ENCODE assay signal across 7 cellular contexts in the genomic region with DNA sequence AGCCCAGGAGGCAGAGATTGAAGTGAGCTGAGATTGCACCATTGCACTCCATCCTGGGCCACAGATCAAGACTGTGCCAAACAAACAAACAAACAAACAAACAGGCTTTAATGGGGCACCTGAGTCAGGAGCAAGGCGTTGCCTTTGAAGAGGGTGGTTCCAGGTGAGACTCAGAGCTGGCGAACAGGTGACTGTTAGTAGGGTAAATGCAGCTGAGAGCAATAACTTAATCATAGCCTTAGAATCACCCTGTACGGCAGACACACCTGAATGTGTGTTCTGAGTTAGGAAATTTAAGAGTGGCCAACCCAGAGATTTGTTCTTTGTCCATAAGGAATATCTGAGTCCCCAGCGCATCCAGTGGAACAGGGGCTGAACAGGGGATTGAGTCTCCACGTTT.
"Had no signal": no experiment of that assay in that cellular context is flagged by ENCODE, and none has a peak within 500 bp of the region (broad histone marks: within the 10 kb centered on the region; RNA-seq: fewer than 3 reads in every experiment).

No MANE protein-coding gene starts in this region.

- H3K4me3 Mint-ChIP-seq: HFFc6 had no signal

- H3K36me3 ChIP-seq: HAP-1 had no signal

- H3K9me3 ChIP-seq: HAP-1 had no signal

- H3K4me3 ChIP-seq: GM23248, HAP-1 had no signal

- DNase-seq: GM23248, GOT3, H7, HFFc6, IMR-90 had no signal

- H3K4me1 ChIP-seq: HAP-1 had no signal

- ATAC-seq: HCT116 had no signal

- H3K27ac Mint-ChIP-seq: HFFc6 had no signal
